In the genomic region with DNA sequence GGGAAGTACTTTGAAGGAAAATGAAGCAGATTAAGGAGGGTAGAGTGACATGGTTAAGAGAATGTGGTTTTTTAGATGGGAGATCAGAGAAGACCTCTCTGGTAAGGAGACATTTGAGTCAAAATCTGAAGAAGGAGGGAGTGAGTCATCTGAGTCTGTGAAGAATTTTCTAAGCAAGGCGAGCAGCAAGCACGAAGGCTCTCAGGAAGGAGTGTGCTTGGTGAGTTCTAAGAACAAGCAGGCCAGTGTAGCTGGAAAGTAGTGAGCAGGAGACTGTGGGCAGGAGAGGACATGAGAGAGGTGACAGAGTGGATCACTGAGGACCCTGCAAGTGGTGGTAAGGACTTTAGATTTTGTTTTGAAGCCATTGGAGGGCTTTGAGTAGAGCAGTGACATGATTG, we compare ENCODE assay signal across 8 cellular contexts.
A peak's percentile ranks its signal among the peaks of the same experiment; 100 is the strongest.
DNase-seq lines count a peak whose midpoint lies in the region; ATAC-seq, FAIRE-seq and TF ChIP-seq lines count a peak whose summit lies in the region.

No MANE protein-coding gene starts in this region.

- no peaks in the 10 kb centered on the region for H3K9me3 ChIP-seq in CD4-positive, alpha-beta T cell (ENCODE audit: control insufficient read depth, low read length)
- H3K9me3 ChIP-seq in psoas muscle: no peaks in the 10 kb centered on the region

- peaks cover 38% of the 10 kb centered on the region for H3K4me1 Mint-ChIP-seq in CD4-positive, alpha-beta T cell (ENCODE audit: low read depth)
- H3K4me1 Mint-ChIP-seq in activated CD4-positive, alpha-beta memory T cell treated with anti-CD3 and anti-CD28 coated beads, Interleukin-2, amount 10 ng/mL, durations not matched to agents 7 days and 5 days: peaks cover 60% of the 10 kb centered on the region
- H3K4me1 Mint-ChIP-seq in mesothelial cell of epicardium: peaks cover 37% of the 10 kb centered on the region

- WGBS in psoas muscle, 3 donors: 65 to 85% (median 73%) methylated on average over 2 of the region's 2 CpGs

- H3K4me3 Mint-ChIP-seq in CD4-positive, alpha-beta T cell: no peak overlapping the region
- peak overlapping the region; percentile 70 for H3K4me3 Mint-ChIP-seq in activated CD4-positive, alpha-beta memory T cell treated with anti-CD3 and anti-CD28 coated beads, Interleukin-2, amount 10 ng/mL, durations not matched to agents 7 days and 5 days
- no peak overlapping the region for H3K4me3 Mint-ChIP-seq in mesothelial cell of epicardium

- FAIRE-seq in frontal cortex (lab: Jason Lieb, UNC): no peak

- H3K9me3 Mint-ChIP-seq in CD4-positive, alpha-beta T cell: no peaks in the 10 kb centered on the region
- H3K9me3 Mint-ChIP-seq in activated CD4-positive, alpha-beta memory T cell treated with anti-CD3 and anti-CD28 coated beads, Interleukin-2, amount 10 ng/mL, durations not matched to agents 7 days and 5 days: peaks cover 2% of the 10 kb centered on the region
- no peaks in the 10 kb centered on the region for H3K9me3 Mint-ChIP-seq in mesothelial cell of epicardium

- intact Hi-C loops in CD4-positive, alpha-beta T cell (cut with DNase I, micrococcal nuclease): no loop called here
- intact Hi-C loops in left ventricle myocardium superior (cut with micrococcal nuclease) (no loop called here), psoas muscle (cut with DNase I) (no loop called here)

- no peak for TF ChIP-seq CTCF in CD4-positive, alpha-beta T cell (IDR thresholded peaks at IDR 0.05)
- TF ChIP-seq CTCF in mesothelial cell of epicardium (IDR thresholded peaks at IDR 0.05; ENCODE audit: unreplicated experiment) (no peak), psoas muscle (IDR thresholded peaks at IDR 0.05) (no peak)

- peak in 1 of 10 experiments; percentile 7 for DNase-seq in CD4-positive, alpha-beta T cell
- DNase-seq in activated CD4-positive, alpha-beta memory T cell treated with anti-CD3 and anti-CD28 coated beads, Interleukin-2, amount 10 ng/mL, durations not matched to agents 7 days and 5 days: peak; percentile 70
- no peak for DNase-seq in mesothelial cell of epicardium (ENCODE audit: low spot score in 2 of 2, unreplicated experiment in 2 of 2)
- no peak for DNase-seq in DMS114 treated with DMSO at 0.1 percent for 48 hours (lab: John Stamatoyannopoulos, UW; ENCODE audit: unreplicated experiment)
- DNase-seq in left ventricle myocardium superior: no peak
- no peak for DNase-seq in psoas muscle
- DNase-seq in frontal cortex (ENCODE audit: low spot score in 2 of 2): no peak

- H3K27ac ChIP-seq in CD4-positive, alpha-beta T cell (ENCODE audit: low read depth, low read length): no peak overlapping the region
- H3K27ac ChIP-seq in psoas muscle: no peak overlapping the region

- no peaks in the 10 kb centered on the region for H3K4me1 ChIP-seq in psoas muscle

- H3K27ac Mint-ChIP-seq in CD4-positive, alpha-beta T cell: peak overlapping the region; percentile 6
- peak overlapping the region; percentile 91 for H3K27ac Mint-ChIP-seq in activated CD4-positive, alpha-beta memory T cell treated with anti-CD3 and anti-CD28 coated beads, Interleukin-2, amount 10 ng/mL, durations not matched to agents 7 days and 5 days
- peak overlapping the region; percentile 37 for H3K27ac Mint-ChIP-seq in mesothelial cell of epicardium

- peak; percentile 57 for ATAC-seq in CD4-positive, alpha-beta T cell (ENCODE audit: poor library complexity)
- ATAC-seq in HG02623 (IDR thresholded peaks at IDR 0.05; ENCODE audit: unreplicated experiment) (peak; percentile 76), left ventricle myocardium superior (no peak), psoas muscle (no peak)

- POLR2A ChIA-PET in CD4-positive, alpha-beta T cell (lab: Charles Lee): interaction anchor here (1.1 kb wide), 1 partner anchor 44 kb away, joined by 3 read pairs; no protein-coding TSS in a partner anchor
- POLR2A ChIA-PET in activated CD4-positive, alpha-beta memory T cell treated with anti-CD3 and anti-CD28 coated beads, Interleukin-2, amount 10 ng/mL, durations not matched to agents 7 days and 5 days (lab: Charles Lee): interaction anchor here (0.8 to 3.6 kb wide), 9 partner anchors 8 to 111 kb away, joined by 3 to 25 read pairs (median 5); no protein-coding TSS in a partner anchor

- H3K27me3 Mint-ChIP-seq in CD4-positive, alpha-beta T cell: no peaks in the 10 kb centered on the region
- no peaks in the 10 kb centered on the region for H3K27me3 Mint-ChIP-seq in activated CD4-positive, alpha-beta memory T cell treated with anti-CD3 and anti-CD28 coated beads, Interleukin-2, amount 10 ng/mL, durations not matched to agents 7 days and 5 days
- no peaks in the 10 kb centered on the region for H3K27me3 Mint-ChIP-seq in mesothelial cell of epicardium (ENCODE audit: low read depth)

- no peaks in the 10 kb centered on the region for H3K36me3 ChIP-seq in psoas muscle (ENCODE audit: insufficient read depth in 1 of 2, low read depth in 1 of 2)

- no peaks in the 10 kb centered on the region for H3K36me3 Mint-ChIP-seq in CD4-positive, alpha-beta T cell (ENCODE audit: low read depth)
- peaks cover 12% of the 10 kb centered on the region for H3K36me3 Mint-ChIP-seq in activated CD4-positive, alpha-beta memory T cell treated with anti-CD3 and anti-CD28 coated beads, Interleukin-2, amount 10 ng/mL, durations not matched to agents 7 days and 5 days (ENCODE audit: low read depth)
- no peaks in the 10 kb centered on the region for H3K36me3 Mint-ChIP-seq in mesothelial cell of epicardium

- no peak overlapping the region for H3K4me3 ChIP-seq in psoas muscle

- CTCF ChIA-PET in CD4-positive, alpha-beta T cell (lab: Charles Lee): interaction anchor here (1.6 kb wide), 1 partner anchor 35 kb away, joined by 4 read pairs; no protein-coding TSS in a partner anchor
- CTCF ChIA-PET in activated CD4-positive, alpha-beta memory T cell treated with anti-CD3 and anti-CD28 coated beads, Interleukin-2, amount 10 ng/mL, durations not matched to agents 7 days and 5 days (lab: Charles Lee): interaction anchor here (0.8 to 1.9 kb wide), 3 partner anchors 33 to 125 kb away, joined by 3 to 6 read pairs (median 5); partner anchors contain the start of gene FUT8

- no peaks in the 10 kb centered on the region for H3K27me3 ChIP-seq in CD4-positive, alpha-beta T cell (ENCODE audit: control insufficient read depth, insufficient read depth, low read length)
- no peaks in the 10 kb centered on the region for H3K27me3 ChIP-seq in psoas muscle (ENCODE audit: insufficient read depth in 3 of 3, low read length in 2 of 3)

Comparison
In these comparisons a context has a peak if more than half of its experiments do, and no peak if none do; other contexts are left out.
1. ATAC-seq: peak in CD4-positive, alpha-beta T cell (single experiment) and HG02623 (single experiment); none in left ventricle myocardium superior (single experiment) and psoas muscle (0 of 4).
2. H3K27ac Mint-ChIP-seq: peak in every context shown above with its lines; median percentile 91 in activated CD4-positive, alpha-beta memory T cell treated with anti-CD3 and anti-CD28 coated beads, Interleukin-2, amount 10 ng/mL, durations not matched to agents 7 days and 5 days; 37 in mesothelial cell of epicardium; 6 in CD4-positive, alpha-beta T cell.